Comparison of ENCODE assay signal across 12 cellular contexts in the genomic region with DNA sequence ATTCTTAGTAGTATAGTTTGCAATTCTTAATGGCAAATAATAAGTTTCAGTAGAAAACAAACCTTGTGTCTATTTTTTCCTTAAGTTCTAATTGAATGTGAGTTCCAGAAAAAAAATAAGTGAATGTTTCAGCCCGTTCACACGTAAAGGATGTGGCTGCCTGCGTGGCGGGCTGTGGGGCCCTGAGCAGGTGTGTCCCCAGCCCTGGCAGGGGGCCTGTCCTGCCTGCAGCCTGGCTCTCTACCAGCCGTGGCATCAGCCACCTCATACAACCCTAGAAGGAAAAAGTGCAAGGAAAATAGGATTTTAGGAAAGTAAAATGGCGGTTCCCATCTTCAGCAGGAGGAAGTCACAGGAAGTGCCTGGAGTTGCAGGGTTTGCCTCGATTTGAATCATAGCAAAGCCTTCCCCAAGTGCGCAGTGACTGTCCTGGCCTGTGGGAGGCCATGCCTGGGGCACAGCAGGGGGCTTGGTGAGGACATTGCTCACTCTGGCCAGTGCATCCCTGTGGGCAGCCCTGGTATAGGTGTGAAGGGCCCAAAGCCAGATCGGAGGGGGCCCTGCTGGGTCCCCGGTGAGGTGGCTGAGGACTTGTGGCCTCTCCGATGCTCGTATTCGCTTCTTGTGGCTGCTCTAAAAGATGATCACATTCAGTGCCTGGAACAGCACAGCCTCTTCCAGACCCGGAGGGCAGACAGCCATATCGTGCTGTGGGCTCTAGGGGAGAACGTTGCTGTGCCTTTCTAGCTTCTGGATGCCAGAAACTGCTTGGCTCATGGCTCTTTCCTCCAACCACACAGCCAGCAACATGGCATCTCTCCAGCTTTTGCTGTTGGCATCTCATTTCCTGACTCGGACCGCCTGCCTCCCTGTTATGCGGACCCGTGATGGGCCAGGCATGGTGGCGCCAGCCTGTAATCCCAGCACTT. TPM values are rescaled to one million over a fixed set of nuclear protein-coding genes. Genes with fewer than 3 reads are reported as not detected.
DNase-seq lines count a peak whose midpoint lies in the region; ATAC-seq and TF ChIP-seq lines count a peak whose summit lies in the region.
"Had no signal": no experiment of that assay in that cellular context is flagged by ENCODE, and none has a peak within 500 bp of the region (broad histone marks: within the 10 kb centered on the region; RNA-seq: fewer than 3 reads in every experiment).

No MANE protein-coding gene starts in this region.

- H3K27me3 Mint-ChIP-seq in activated naive CD4-positive, alpha-beta T cell treated with anti-CD3 and anti-CD28 coated beads, Interleukin-2, amount 10 ng/mL, durations not matched to agents 7 days and 5 days: no peaks in the 10 kb centered on the region
- no peaks in the 10 kb centered on the region for H3K27me3 Mint-ChIP-seq in endodermal cell (ENCODE audit: insufficient read depth)
- H3K27me3 Mint-ChIP-seq in stimulated activated naive CD8-positive, alpha-beta T cell treated with anti-CD3 and anti-CD28 coated beads, Interleukin-15, amount 100 ng/mL, for 72 hours: no peaks in the 10 kb centered on the region

- no peaks in the 10 kb centered on the region for H3K9me3 Mint-ChIP-seq in activated naive CD4-positive, alpha-beta T cell treated with anti-CD3 and anti-CD28 coated beads, Interleukin-2, amount 10 ng/mL, durations not matched to agents 7 days and 5 days
- H3K9me3 Mint-ChIP-seq in endodermal cell: no peaks in the 10 kb centered on the region
- H3K9me3 Mint-ChIP-seq in stimulated activated naive CD8-positive, alpha-beta T cell treated with anti-CD3 and anti-CD28 coated beads, Interleukin-15, amount 100 ng/mL, for 72 hours: no peaks in the 10 kb centered on the region

- BruUV-seq in Panc1 (replicated peaks; lab: Mats Ljungman, UMichigan): no TSS peak

- TF ChIP-seq POLR2A in vagina (IDR thresholded peaks at IDR 0.05): no peak

- H3K27ac ChIP-seq in Panc1 (ENCODE audit: low read length) (no peak overlapping the region), endodermal cell (ENCODE audit: low read depth, low read length) (peak overlapping the region; percentile 24), vagina (no peak overlapping the region)
- H3K27ac ChIP-seq: adrenal gland, BLaER1, pancreas had no signal

- peaks cover 4% of the 10 kb centered on the region for H3K4me1 Mint-ChIP-seq in activated naive CD4-positive, alpha-beta T cell treated with anti-CD3 and anti-CD28 coated beads, Interleukin-2, amount 10 ng/mL, durations not matched to agents 7 days and 5 days
- H3K4me1 Mint-ChIP-seq in endodermal cell: no peaks in the 10 kb centered on the region
- peaks cover 29% of the 10 kb centered on the region for H3K4me1 Mint-ChIP-seq in stimulated activated naive CD8-positive, alpha-beta T cell treated with anti-CD3 and anti-CD28 coated beads, Interleukin-15, amount 100 ng/mL, for 72 hours

- TF ChIP-seq CTCF in Panc1 (IDR thresholded peaks at IDR 0.05) (no peak), endodermal cell (conservative IDR thresholded peaks at IDR 0.05) (peak; percentile 58), vagina (IDR thresholded peaks at IDR 0.05) (no peak)

- WGBS in endodermal cell (ENCODE audit: insufficient coverage in 1 of 2, insufficient read length in 1 of 2), 2 experiments: 92 to 94% methylated on average over 18 to 21 of the region's 21 CpGs

- no peak for DNase-seq in activated naive CD4-positive, alpha-beta T cell treated with anti-CD3 and anti-CD28 coated beads, Interleukin-2, amount 10 ng/mL, durations not matched to agents 7 days and 5 days
- DNase-seq in activated naive CD4-positive, alpha-beta T cell (lab: John Stamatoyannopoulos, UW): no peak
- DNase-seq in Panc1 (ENCODE audit: low read depth, low spot score) (no peak), endodermal cell (peak; percentile 72), vagina (ENCODE audit: extremely low spot score in 2 of 2) (no peak), sciatic nerve (ENCODE audit: low spot score) (no peak)
- DNase-seq in stimulated activated naive CD8-positive, alpha-beta T cell treated with anti-CD3 and anti-CD28 coated beads, Interleukin-15, amount 100 ng/mL, for 72 hours: no peak
- DNase-seq: adrenal gland, NCI-H1436 had no signal

- POLR2A ChIA-PET in Panc1 (lab: Charles Lee): no interaction called here

- peak overlapping the region; percentile 71 for H3K27ac Mint-ChIP-seq in activated naive CD4-positive, alpha-beta T cell treated with anti-CD3 and anti-CD28 coated beads, Interleukin-2, amount 10 ng/mL, durations not matched to agents 7 days and 5 days
- H3K27ac Mint-ChIP-seq in endodermal cell: peak overlapping the region; percentile 83
- peak overlapping the region in 1 of 2 donors; percentile 51 for H3K27ac Mint-ChIP-seq in stimulated activated naive CD8-positive, alpha-beta T cell treated with anti-CD3 and anti-CD28 coated beads, Interleukin-15, amount 100 ng/mL, for 72 hours

- no peak overlapping the region for H3K9ac ChIP-seq in endodermal cell (ENCODE audit: extremely low read depth, low read length, poor library complexity, severe bottlenecking)
- H3K9ac ChIP-seq: BLaER1 had no signal

- H3K4me3 Mint-ChIP-seq in activated naive CD4-positive, alpha-beta T cell treated with anti-CD3 and anti-CD28 coated beads, Interleukin-2, amount 10 ng/mL, durations not matched to agents 7 days and 5 days: no peak overlapping the region
- no peak overlapping the region for H3K4me3 Mint-ChIP-seq in endodermal cell
- H3K4me3 Mint-ChIP-seq in stimulated activated naive CD8-positive, alpha-beta T cell treated with anti-CD3 and anti-CD28 coated beads, Interleukin-15, amount 100 ng/mL, for 72 hours: no peak overlapping the region

- H3K4me3 ChIP-seq in Panc1 (ENCODE audit: low read depth in 2 of 2, low read length in 2 of 2) (no peak overlapping the region), endodermal cell (ENCODE audit: low read length) (no peak overlapping the region), vagina (no peak overlapping the region)
- H3K4me3 ChIP-seq: adrenal gland, BLaER1, pancreas had no signal

- in situ Hi-C loops in Panc1 (cut with HindIII; ENCODE audit: low pct_unique_long_range_greater_than_20kb, low sequenced_read_pairs): no loop called here

- CTCF ChIA-PET in activated naive CD4-positive, alpha-beta T cell treated with anti-CD3 and anti-CD28 coated beads, Interleukin-2, amount 10 ng/mL, durations not matched to agents 7 days and 5 days (lab: Charles Lee): no interaction called here
- CTCF ChIA-PET in Panc1 (lab: Charles Lee): no interaction called here

- H3K9me3 ChIP-seq in Panc1 (ENCODE audit: control insufficient read depth, insufficient read depth, low read depth, low read length): no peaks in the 10 kb centered on the region
- no peaks in the 10 kb centered on the region for H3K9me3 ChIP-seq in endodermal cell (ENCODE audit: control insufficient read depth, low read length)
- no peaks in the 10 kb centered on the region for H3K9me3 ChIP-seq in vagina
- H3K9me3 ChIP-seq: adrenal gland, BLaER1, pancreas had no signal

- peaks cover 3% of the 10 kb centered on the region; the same call in 1 of the 2 replicates for H3K4me1 ChIP-seq in Panc1 (ENCODE audit: control insufficient read depth, insufficient read depth, low read length)
- H3K4me1 ChIP-seq in endodermal cell (ENCODE audit: control insufficient read depth, insufficient read depth, low read length): no peaks in the 10 kb centered on the region
- no peaks in the 10 kb centered on the region for H3K4me1 ChIP-seq in vagina
- H3K4me1 ChIP-seq: adrenal gland, BLaER1, pancreas had no signal

- peak; percentile 69 for ATAC-seq in Panc1
- peak; percentile 25 for ATAC-seq in stimulated activated naive CD8-positive, alpha-beta T cell treated with anti-CD3 and anti-CD28 coated beads, Interleukin-15, amount 100 ng/mL, for 72 hours
- ATAC-seq in GM21528 (IDR thresholded peaks at IDR 0.05; ENCODE audit: low FRiP score, unreplicated experiment): no peak
- ATAC-seq in sciatic nerve: no peak
- ATAC-seq: pancreas had no signal

- H3K27me3 ChIP-seq in Panc1 (ENCODE audit: control insufficient read depth, insufficient read depth, low read length) (no peaks in the 10 kb centered on the region), endodermal cell (ENCODE audit: control insufficient read depth, insufficient read depth, low read length, poor library complexity, severe bottlenecking) (no peaks in the 10 kb centered on the region), vagina (no peaks in the 10 kb centered on the region)
- H3K27me3 ChIP-seq: adrenal gland, BLaER1, pancreas had no signal

- peaks cover 28% of the 10 kb centered on the region for H3K36me3 Mint-ChIP-seq in activated naive CD4-positive, alpha-beta T cell treated with anti-CD3 and anti-CD28 coated beads, Interleukin-2, amount 10 ng/mL, durations not matched to agents 7 days and 5 days
- peaks cover 55% of the 10 kb centered on the region for H3K36me3 Mint-ChIP-seq in endodermal cell (ENCODE audit: low read depth)

- intact Hi-C loops in Panc1 (cut with micrococcal nuclease; ENCODE audit: unreplicated experiment): no loop called here
- intact Hi-C loops in vagina (cut with DNase I): no loop called here
- intact Hi-C loops in sciatic nerve (cut with DNase I): no loop called here

- H3K36me3 ChIP-seq in Panc1 (ENCODE audit: control insufficient read depth, insufficient read depth, low read length) (peaks cover 3% of the 10 kb centered on the region; the same call in 1 of the 2 replicates), endodermal cell (ENCODE audit: control insufficient read depth, insufficient read depth, low read length) (peaks cover 28% of the 10 kb centered on the region), vagina (peaks cover 0 to 63% of the 10 kb centered on the region in 2 donors)

RNA-seq across cellular contexts. Expression of a gene that starts 12.6 kb away (rescaled TPM):
- 122 TPM for total RNA-seq in Panc1 (2021; ENCODE audit: unreplicated experiment)
- polyA plus RNA-seq in Panc1 (2012; ENCODE audit: insufficient read length): 60.0 TPM
- total RNA-seq in endodermal cell: 10 to 100 TPM; 60.9 to 62.4 TPM
- 66.3 TPM for polyA plus RNA-seq in endodermal cell (2013, experiment 1 of 2)
- polyA plus RNA-seq in endodermal cell (2013, experiment 2 of 2): 64.8 TPM
- 14.7 TPM for total RNA-seq in vagina
- 15.6 TPM for total RNA-seq in sciatic nerve

RNA-seq across cellular contexts. Expression of a gene that starts 27.8 kb away (rescaled TPM):
- total RNA-seq in Panc1 (2021; ENCODE audit: unreplicated experiment): 39.8 TPM
- polyA plus RNA-seq in Panc1 (2012; ENCODE audit: insufficient read length): 22.8 TPM
- 10 to 100 TPM; 44.9 to 53.1 TPM for total RNA-seq in endodermal cell
- 33.1 TPM for polyA plus RNA-seq in endodermal cell (2013, experiment 1 of 2)
- polyA plus RNA-seq in endodermal cell (2013, experiment 2 of 2): 33.4 TPM
- total RNA-seq in vagina: 41.5 TPM
- total RNA-seq in sciatic nerve: 46.1 TPM

RNA-seq across cellular contexts. Expression of a gene that starts 36.6 kb away (rescaled TPM):
- total RNA-seq in Panc1 (2021; ENCODE audit: unreplicated experiment): 84.2 TPM
- 106 TPM for polyA plus RNA-seq in Panc1 (2012; ENCODE audit: insufficient read length)
- total RNA-seq in endodermal cell: 100 to 1,000 TPM; 126 to 166 TPM
- polyA plus RNA-seq in endodermal cell (2013, experiment 1 of 2): 113 TPM
- 98.7 TPM for polyA plus RNA-seq in endodermal cell (2013, experiment 2 of 2)
- total RNA-seq in vagina: 104 TPM
- total RNA-seq in sciatic nerve: 92.6 TPM

RNA-seq across cellular contexts. Expression of a gene that starts 37.1 kb away (rescaled TPM):
- total RNA-seq in Panc1 (2021; ENCODE audit: unreplicated experiment) (77.9 TPM), endodermal cell (10 to 100 TPM; 54.6 to 66.1 TPM), vagina (44.4 TPM), sciatic nerve (37.7 TPM)
- polyA plus RNA-seq in Panc1 (2012; ENCODE audit: insufficient read length): 127 TPM
- polyA plus RNA-seq in endodermal cell (2013, experiment 1 of 2): 40.7 TPM
- polyA plus RNA-seq in endodermal cell (2013, experiment 2 of 2): 36.6 TPM

Comparison
In these comparisons a context has a peak if more than half of its experiments do, and no peak if none do; other contexts are left out.
1. ATAC-seq: peak in Panc1 (single experiment) and stimulated activated naive CD8-positive, alpha-beta T cell treated with anti-CD3 and anti-CD28 coated beads, Interleukin-15, amount 100 ng/mL, for 72 hours (single experiment); none in GM21528 (single experiment) and sciatic nerve (single experiment).